12 cellular contexts compared by ENCODE assay signal in genomic region chr18:55264108-55264507, GRCh38.
DNase-seq lines count a peak whose midpoint lies in the region; ATAC-seq, FAIRE-seq and TF ChIP-seq lines count a peak whose summit lies in the region.
"Had no signal": no experiment of that assay in that cellular context is flagged by ENCODE, and none has a peak within 500 bp of the region (broad histone marks: within the 10 kb centered on the region; RNA-seq: fewer than 3 reads in every experiment).

No MANE protein-coding gene starts in this region.

- H3K9me3 ChIP-seq in cardiac muscle cell (ENCODE audit: low read depth) (no peaks in the 10 kb centered on the region), GM12878 (replicated peaks; ENCODE audit: control insufficient read depth, insufficient read depth, low read length) (no peaks in the 10 kb centered on the region)
- H3K9me3 ChIP-seq: esophagus squamous epithelium, lower lobe of right lung had no signal

- 2% methylated on average over 3 of the region's 3 CpGs for WGBS in GM12878 (ENCODE audit: insufficient coverage, insufficient replicate concordance, low lambda C conversion rate, missing lambda C conversion rate)

- no peak overlapping the region for H3K9ac ChIP-seq in GM12878 (ENCODE audit: control insufficient read depth, insufficient read depth, low read length)

- no peak for TF ChIP-seq POLR2A in GM12878 (IDR thresholded peaks at IDR 0.05; ENCODE audit: low read depth, low read length)

- H3K4me3 ChIP-seq in cardiac muscle cell (no peak overlapping the region), GM12878 (no peak overlapping the region)
- H3K4me3 ChIP-seq: esophagus squamous epithelium, lower lobe of right lung had no signal

- peak overlapping the region; percentile 27; the same call in 1 of the 2 replicates for H3K4me2 ChIP-seq in GM12878 (ENCODE audit: control insufficient read depth, insufficient read depth)

- peaks cover 33% of the 10 kb centered on the region for H3K79me2 ChIP-seq in GM12878 (ENCODE audit: control insufficient read depth, insufficient read depth, low read length)

- H3K27me3 ChIP-seq in cardiac muscle cell (no peaks in the 10 kb centered on the region), GM12878 (replicated peaks in 1 of 2; ENCODE audit: control insufficient read depth in 2 of 2, insufficient read depth in 2 of 2, low read length in 1 of 2) (no peaks in the 10 kb centered on the region)
- H3K27me3 ChIP-seq: esophagus squamous epithelium had no signal

- SMC1A ChIA-PET in GM12878 (lab: Charles Lee; ENCODE audit: uncharacterized antibody, unreplicated experiment) = interaction anchor here (0.7 to 4.6 kb wide), 11 partner anchors 10 to 237 kb away, joined by 3 to 42 read pairs (median 5); no protein-coding TSS in a partner anchor

- intact Hi-C loops in cardiac septum (cut with DNase I) (no loop called here), GM12878 (cut with micrococcal nuclease; ENCODE audit: unreplicated experiment) (no loop called here)

- TF ChIP-seq CTCF in cardiac muscle cell (IDR thresholded peaks at IDR 0.05; ENCODE audit: low read depth, low read length) (no peak), GM12878 (IDR thresholded peaks at IDR 0.05 in 2 of 3, conservative IDR thresholded peaks at IDR 0.05 in 1 of 3; ENCODE audit: control insufficient read depth in 2 of 3, extremely low read depth in 1 of 3, insufficient read depth in 1 of 3, low read depth in 3 of 3, low read length in 3 of 3) (no peak)

- H2AFZ ChIP-seq in GM12878 (ENCODE audit: control insufficient read depth, low read depth, low read length) = no peak overlapping the region

- FAIRE-seq in GM12878 (lab: Jason Lieb, UNC) = peak; percentile 61
- FAIRE-seq in urothelium cell line (lab: Jason Lieb, UNC) = no peak

- H3K27ac ChIP-seq in cardiac muscle cell = peak overlapping the region; percentile 59
- peak overlapping the region; percentile 41 for H3K27ac ChIP-seq in GM12878 (ENCODE audit: control insufficient read depth, insufficient read depth)
- H3K27ac ChIP-seq in substantia nigra (ENCODE audit: low read depth, low read length, poor library complexity, severe bottlenecking) = no peak overlapping the region
- H3K27ac ChIP-seq: lower lobe of right lung had no signal

- H3K36me3 ChIP-seq in cardiac muscle cell = no peaks in the 10 kb centered on the region
- H3K36me3 ChIP-seq in GM12878 (ENCODE audit: control insufficient read depth in 2 of 2, insufficient read depth in 2 of 2, low read length in 1 of 2) = peaks cover 10 to 57% of the 10 kb centered on the region in 2 experiments

- RAD21 ChIA-PET in GM12878 (lab: Charles Lee; ENCODE audit: unreplicated experiment) = interaction anchor here (0.6 to 2.5 kb wide), 6 partner anchors 13 to 59 kb away, joined by 3 to 14 read pairs (median 4); no protein-coding TSS in a partner anchor

- TF ChIP-seq EP300 in GM12878 (IDR thresholded peaks at IDR 0.05; ENCODE audit: borderline replicate concordance in 1 of 2, control insufficient read depth in 1 of 2, low read depth in 2 of 2, low read length in 2 of 2) = no peak

- no TSS peak for BruUV-seq in GM12878 (replicated peaks; lab: Mats Ljungman, UMichigan)

- no peaks in the 10 kb centered on the region for H4K20me1 ChIP-seq in GM12878 (ENCODE audit: control insufficient read depth, insufficient read depth)

- POLR2A ChIA-PET in GM12878 (lab: Charles Lee) = interaction anchor here (0.6 to 1.1 kb wide), 3 partner anchors 22 to 241 kb away, joined by 3 to 7 read pairs (median 3); no protein-coding TSS in a partner anchor

- no peak for ATAC-seq in GM12878

- CTCF ChIA-PET in GM12878 (lab: Yijun Ruan, JAX) = interaction anchor here (1.0 to 1.4 kb wide), 6 partner anchors 8 to 31 kb away, joined by 3 to 5 read pairs (median 4); no protein-coding TSS in a partner anchor

- no peak for TF ChIP-seq RAD21 in GM12878 (IDR thresholded peaks at IDR 0.05; ENCODE audit: insufficient read depth, low read depth, low read length)

- in situ Hi-C loops in GM12878 (cut with MboI) = no loop called here

- peaks cover 26% of the 10 kb centered on the region for H3K4me1 ChIP-seq in cardiac muscle cell (ENCODE audit: low read depth)
- H3K4me1 ChIP-seq in GM12878 (ENCODE audit: control insufficient read depth, insufficient read depth, low read length) = peaks cover 50% of the 10 kb centered on the region

- DNase-seq in cardiac muscle cell (ENCODE audit: low read depth in 1 of 2, low spot score in 1 of 2) (peak; percentile 26 to 46), cardiac septum (ENCODE audit: low spot score) (no peak), GM12878 (ENCODE audit: low read depth, low spot score) (no peak), left kidney (ENCODE audit: low read depth, low spot score) (peak; percentile 87), urothelium cell line (ENCODE audit: low spot score) (peak; percentile 10), substantia nigra (lab: John Stamatoyannopoulos, UW) (no peak), cerebellar nuclear complex (lab: John Stamatoyannopoulos, UW) (no peak)
- DNase-seq in NK-92 treated with Interleukin-12 subunit alpha and Interleukin-12 subunit beta, amount 100 ng/mL, for 24 hours (lab: John Stamatoyannopoulos, UW) = no peak
- DNase-seq: activated naive CD4-positive, alpha-beta T cell treated with anti-CD3 and anti-CD28 coated beads for 36 hours; esophagus squamous epithelium; Karpas-422; lower lobe of right lung had no signal

TF ChIP-seq in GM12878, 131 proteins besides CTCF, POLR2A, EP300 and RAD21:
- TF ChIP-seq TCF7 (IDR thresholded peaks at IDR 0.05; ENCODE audit: borderline replicate concordance) = peak; percentile 64; the same call in 1 of the 2 replicates
- no peak for TF ChIP-seq IKZF1 (conservative IDR thresholded peaks at IDR 0.05)
- TF ChIP-seq CHD1 (IDR thresholded peaks at IDR 0.05; ENCODE audit: low read depth, low read length) = no peak
- TF ChIP-seq, protein P1, sequence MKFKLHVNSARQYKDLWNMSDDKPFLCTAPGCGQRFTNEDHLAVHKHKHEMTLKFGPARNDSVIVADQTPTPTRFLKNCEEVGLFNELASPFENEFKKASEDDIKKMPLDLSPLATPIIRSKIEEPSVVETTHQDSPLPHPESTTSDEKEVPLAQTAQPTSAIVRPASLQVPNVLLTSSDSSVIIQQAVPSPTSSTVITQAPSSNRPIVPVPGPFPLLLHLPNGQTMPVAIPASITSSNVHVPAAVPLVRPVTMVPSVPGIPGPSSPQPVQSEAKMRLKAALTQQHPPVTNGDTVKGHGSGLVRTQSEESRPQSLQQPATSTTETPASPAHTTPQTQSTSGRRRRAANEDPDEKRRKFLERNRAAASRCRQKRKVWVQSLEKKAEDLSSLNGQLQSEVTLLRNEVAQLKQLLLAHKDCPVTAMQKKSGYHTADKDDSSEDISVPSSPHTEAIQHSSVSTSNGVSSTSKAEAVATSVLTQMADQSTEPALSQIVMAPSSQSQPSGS (IDR thresholded peaks at IDR 0.05; ENCODE audit: low read length) = peak; percentile 77
- TF ChIP-seq RUNX3 (IDR thresholded peaks at IDR 0.05; ENCODE audit: low read length) = peak; percentile 69
- peak; percentile 29; the same call in 1 of the 2 replicates for TF ChIP-seq CREM (IDR thresholded peaks at IDR 0.05; ENCODE audit: low read depth)
- TF ChIP-seq MEF2A (IDR thresholded peaks at IDR 0.05; ENCODE audit: insufficient read depth, low read depth, low read length) = peak; percentile 88
- peak; percentile 55; the same call in 1 of the 2 replicates for TF ChIP-seq EED (IDR thresholded peaks at IDR 0.05; ENCODE audit: low read depth)
- TF ChIP-seq NFIC (IDR thresholded peaks at IDR 0.05; ENCODE audit: low read depth, low read length) = peak; percentile 80; the same call in 1 of the 2 replicates
- no peak for TF ChIP-seq RB1 (IDR thresholded peaks at IDR 0.05; ENCODE audit: borderline replicate concordance)
- TF ChIP-seq SRF (IDR thresholded peaks at IDR 0.05; ENCODE audit: low read depth in 2 of 2, low read length in 2 of 2) = no peak
- TF ChIP-seq DPF2 (IDR thresholded peaks at IDR 0.05) = no peak
- TF ChIP-seq FOXM1 (IDR thresholded peaks at IDR 0.05; ENCODE audit: low read depth, low read length) = peak; percentile 44; the same call in 1 of the 2 replicates
- 0 out of 2 replicates have a peak, but pooled peaks have one; percentile 35 for TF ChIP-seq CREB1 (IDR thresholded peaks at IDR 0.05; ENCODE audit: low read depth)

Comparison
In these comparisons a context has a peak if more than half of its experiments do, and no peak if none do; other contexts are left out.
1. DNase-seq: peak in cardiac muscle cell (2 of 2), left kidney (single experiment) and urothelium cell line (single experiment); none in cardiac septum (single experiment), GM12878 (single experiment), substantia nigra (0 of 49), NK-92 treated with Interleukin-12 subunit alpha and Interleukin-12 subunit beta, amount 100 ng/mL, for 24 hours (single experiment) and cerebellar nuclear complex (0 of 2).